ENCODE assay signal across 19 cellular contexts in genomic region chr12:77535734-77536133, GRCh38.
DNase-seq lines count a peak whose midpoint lies in the region; ATAC-seq and TF ChIP-seq lines count a peak whose summit lies in the region.
"Had no signal": no experiment of that assay in that cellular context is flagged by ENCODE, and none has a peak within 500 bp of the region (broad histone marks: within the 10 kb centered on the region; RNA-seq: fewer than 3 reads in every experiment).

No MANE protein-coding gene starts in this region.

- H3K27me3 ChIP-seq in adipocyte (replicated peaks; ENCODE audit: control insufficient read depth, insufficient read depth, low read length) (no peaks in the 10 kb centered on the region), gastrocnemius medialis (no peaks in the 10 kb centered on the region)
- H3K27me3 ChIP-seq: BE2C; BLaER1 treated with 17β-estradiol and CSF1 and Interleukin-3, amounts not matched to agents 10 nM and 100 nM had no signal

- peak overlapping the region in 1 of 4 donors; percentile 37 for H3K27ac ChIP-seq in gastrocnemius medialis
- H3K27ac ChIP-seq: A549; BLaER1 treated with 17β-estradiol and CSF1 and Interleukin-3, amounts not matched to agents 10 nM and 100 nM had no signal

- no peaks in the 10 kb centered on the region for H3K9me3 ChIP-seq in adipocyte (ENCODE audit: control insufficient read depth, low read length)
- H3K9me3 ChIP-seq in gastrocnemius medialis: no peaks in the 10 kb centered on the region
- H3K9me3 ChIP-seq: A549; BE2C; BLaER1 treated with 17β-estradiol and CSF1 and Interleukin-3, amounts not matched to agents 10 nM and 100 nM; HAP-1 had no signal

- in situ Hi-C loops in gastrocnemius medialis (cut with MboI; ENCODE audit: low sequenced_read_pairs in 4 of 4): no loop called here

- DNase-seq in adipocyte (ENCODE audit: low read depth) (no peak), fibroblast of peridontal ligament (ENCODE audit: extremely low read depth) (peak; percentile 36), gastrocnemius medialis (peak in 1 of 2 donors; percentile 10), erythroblast (lab: John Stamatoyannopoulos, UW) (no peak), NCI-H187 treated with DMSO at 0.1 percent for 48 hours (lab: John Stamatoyannopoulos, UW) (no peak)
- no peak for DNase-seq in stimulated activated CD4-positive, alpha-beta T cell treated with anti-CD3 and anti-CD28 coated beads, Interleukin-12 subunit alpha, Interleukin-12 subunit beta, amount 100 ng/mL, for 4 hours
- DNase-seq: 8988T; ACHN; AML-193; BE2C; CD4-positive, alpha-beta T cell; COR-L47; DMS153; DND-41; GOT3 had no signal

- TF ChIP-seq POLR2A in gastrocnemius medialis (IDR thresholded peaks at IDR 0.05) (no peak), erythroblast (IDR thresholded peaks at IDR 0.05; ENCODE audit: low read length) (no peak)

- H3K36me3 ChIP-seq in adipocyte (ENCODE audit: control insufficient read depth, insufficient read depth, low read length, severe bottlenecking) (no peaks in the 10 kb centered on the region), gastrocnemius medialis (no peaks in the 10 kb centered on the region)
- H3K36me3 ChIP-seq: BE2C; BLaER1 treated with 17β-estradiol and CSF1 and Interleukin-3, amounts not matched to agents 10 nM and 100 nM; HAP-1 had no signal

- intact Hi-C loops in gastrocnemius medialis (cut with DNase I; ENCODE audit: low total_unique reads): no loop called here

- H3K4me3 ChIP-seq in adipocyte (ENCODE audit: low read length) (no peak overlapping the region), gastrocnemius medialis (no peak overlapping the region)
- H3K4me3 ChIP-seq: A549; BLaER1 treated with 17β-estradiol and CSF1 and Interleukin-3, amounts not matched to agents 10 nM and 100 nM; HAP-1 had no signal

- ATAC-seq in gastrocnemius medialis (peak; percentile 74 to 80), HG03457 (IDR thresholded peaks at IDR 0.05; ENCODE audit: unreplicated experiment) (no peak)
- ATAC-seq: A549 had no signal

- H3K9ac ChIP-seq in adipocyte (ENCODE audit: low read length): peak overlapping the region; percentile 74
- H3K9ac ChIP-seq: BLaER1 treated with 17β-estradiol and CSF1 and Interleukin-3, amounts not matched to agents 10 nM and 100 nM had no signal

- H3K4me1 ChIP-seq in adipocyte (ENCODE audit: control insufficient read depth, insufficient read depth, low read length) (peaks cover 39% of the 10 kb centered on the region), gastrocnemius medialis (no peaks in the 10 kb centered on the region)
- H3K4me1 ChIP-seq: A549; BE2C; BLaER1 treated with 17β-estradiol and CSF1 and Interleukin-3, amounts not matched to agents 10 nM and 100 nM; HAP-1 had no signal

- TF ChIP-seq CTCF in gastrocnemius medialis (IDR thresholded peaks at IDR 0.05 in 4 of 5, conservative IDR thresholded peaks at IDR 0.05 in 1 of 5): no peak
